In genomic region chr15:66359740-66360139, GRCh38 we compare ENCODE assay signal across 16 cellular contexts. TPM values are rescaled to one million over a fixed set of nuclear protein-coding genes. Genes with fewer than 3 reads are reported as not detected.
A peak's percentile ranks its signal among the peaks of the same experiment; 100 is the strongest.
DNase-seq lines count a peak whose midpoint lies in the region; ATAC-seq, FAIRE-seq and TF ChIP-seq lines count a peak whose summit lies in the region.
"Had no signal": no experiment of that assay in that cellular context is flagged by ENCODE, and none has a peak within 500 bp of the region (broad histone marks: within the 10 kb centered on the region; RNA-seq: fewer than 3 reads in every experiment).

No MANE protein-coding gene starts in this region.

- H3K4me1 Mint-ChIP-seq in CD4-positive, CD25-positive, alpha-beta regulatory T cell, result peaks cover 6 to 21% (median 15%) of the 10 kb centered on the region in 4 donors

- no peaks in the 10 kb centered on the region for H3K36me3 Mint-ChIP-seq in CD4-positive, CD25-positive, alpha-beta regulatory T cell

- no peaks in the 10 kb centered on the region for H3K9me3 ChIP-seq in CD4-positive, CD25-positive, alpha-beta regulatory T cell (ENCODE audit: control insufficient read depth in 2 of 2, low read length in 2 of 2)
- H3K9me3 ChIP-seq in RWPE2 (ENCODE audit: severe bottlenecking) (no peaks in the 10 kb centered on the region), keratinocyte (ENCODE audit: control insufficient read depth, low read depth, low read length) (no peaks in the 10 kb centered on the region), sigmoid colon (no peaks in the 10 kb centered on the region), suprapubic skin (no peaks in the 10 kb centered on the region)
- H3K9me3 ChIP-seq: spleen had no signal

- H3K27me3 Mint-ChIP-seq in CD4-positive, CD25-positive, alpha-beta regulatory T cell, result peaks cover 9% of the 10 kb centered on the region
- H3K27me3 Mint-ChIP-seq: stimulated activated naive CD8-positive, alpha-beta T cell treated with anti-CD3 and anti-CD28 coated beads, Interleukin-15, Interleukin-2, amounts not matched to agents 100 ng/mL and 50 ng/mL, for 24 hours had no signal

- TF ChIP-seq CTCF in RWPE2 (IDR thresholded peaks at IDR 0.05; ENCODE audit: poor library complexity, severe bottlenecking) (no peak), keratinocyte (optimal IDR thresholded peaks at IDR 0.05 in 1 of 3, IDR thresholded peaks at IDR 0.05 in 1 of 3, conservative IDR thresholded peaks at IDR 0.05 in 1 of 3; ENCODE audit: extremely low read depth in 1 of 3, insufficient read depth in 2 of 3, low read length in 3 of 3) (no peak), sigmoid colon (IDR thresholded peaks at IDR 0.05) (no peak), suprapubic skin (IDR thresholded peaks at IDR 0.05) (no peak)

- no peak overlapping the region for H3K27ac Mint-ChIP-seq in CD4-positive, CD25-positive, alpha-beta regulatory T cell
- H3K27ac Mint-ChIP-seq: stimulated activated naive CD8-positive, alpha-beta T cell treated with anti-CD3 and anti-CD28 coated beads, Interleukin-15, Interleukin-2, amounts not matched to agents 100 ng/mL and 50 ng/mL, for 24 hours had no signal

- H2AFZ ChIP-seq in keratinocyte (ENCODE audit: control insufficient read depth, low read length), result no peak overlapping the region

- no peaks in the 10 kb centered on the region for H4K20me1 ChIP-seq in keratinocyte (ENCODE audit: control insufficient read depth, extremely low read depth, insufficient read depth, low read length)

- DNase-seq in CD4-positive, CD25-positive, alpha-beta regulatory T cell, result no peak
- DNase-seq in RWPE2 (ENCODE audit: low spot score) (no peak), keratinocyte (ENCODE audit: low read depth, low spot score) (peak; percentile 57), sigmoid colon (no peak), suprapubic skin (ENCODE audit: low spot score in 2 of 2) (no peak), HCEC 1CT (no peak)
- no peak for DNase-seq in activated effector memory CD4-positive, alpha-beta T cell treated with Interleukin-2 at 50 U/mL for 16 hours
- DNase-seq: activated naive CD4-positive, alpha-beta T cell treated with Interleukin-2 at 50 U/mL for 16 hours; effector CD4-positive, alpha-beta T cell; IMR-90; NCI-H1417; NCI-H446 treated with DMSO at 0.1 percent for 48 hours; spleen; WERI-Rb-1 had no signal

- TF ChIP-seq EP300 in sigmoid colon (IDR thresholded peaks at IDR 0.05) (no peak), suprapubic skin (IDR thresholded peaks at IDR 0.05) (no peak)

- H3K4me3 Mint-ChIP-seq in CD4-positive, CD25-positive, alpha-beta regulatory T cell, result peak overlapping the region in 3 of 4 donors; percentile 18 to 60 (median 43)
- H3K4me3 Mint-ChIP-seq: stimulated activated naive CD8-positive, alpha-beta T cell treated with anti-CD3 and anti-CD28 coated beads, Interleukin-15, Interleukin-2, amounts not matched to agents 100 ng/mL and 50 ng/mL, for 24 hours had no signal

- H3K79me2 ChIP-seq in keratinocyte (ENCODE audit: control insufficient read depth, insufficient read depth, low read length), result peaks cover 6% of the 10 kb centered on the region

- peaks cover 0 to 3% (median 0%) of the 10 kb centered on the region in 7 donors for H3K9me3 Mint-ChIP-seq in CD4-positive, CD25-positive, alpha-beta regulatory T cell
- H3K9me3 Mint-ChIP-seq: stimulated activated naive CD8-positive, alpha-beta T cell treated with anti-CD3 and anti-CD28 coated beads, Interleukin-15, Interleukin-2, amounts not matched to agents 100 ng/mL and 50 ng/mL, for 24 hours had no signal

- no peak for TF ChIP-seq POLR2A in sigmoid colon (IDR thresholded peaks at IDR 0.05)
- TF ChIP-seq POLR2A in suprapubic skin (IDR thresholded peaks at IDR 0.05), result no peak

- intact Hi-C loops in sigmoid colon (cut with DNase I), result no loop called here

- peak overlapping the region; percentile 25 for H3K9ac ChIP-seq in keratinocyte (ENCODE audit: control insufficient read depth, extremely low read depth, insufficient read depth, low read length)

- no peaks in the 10 kb centered on the region for H3K27me3 ChIP-seq in CD4-positive, CD25-positive, alpha-beta regulatory T cell (ENCODE audit: control insufficient read depth, insufficient read depth, low read length)
- H3K27me3 ChIP-seq in RWPE2 (ENCODE audit: insufficient read depth, poor library complexity, severe bottlenecking), result no peaks in the 10 kb centered on the region
- no peaks in the 10 kb centered on the region for H3K27me3 ChIP-seq in keratinocyte (ENCODE audit: control insufficient read depth, extremely low read depth, insufficient read depth, low read length)
- no peaks in the 10 kb centered on the region for H3K27me3 ChIP-seq in sigmoid colon
- H3K27me3 ChIP-seq in suprapubic skin, result no peaks in the 10 kb centered on the region
- H3K27me3 ChIP-seq: spleen had no signal

- peaks cover 7% of the 10 kb centered on the region for H3K4me1 ChIP-seq in CD4-positive, CD25-positive, alpha-beta regulatory T cell (ENCODE audit: control insufficient read depth, insufficient read depth, low read length, poor library complexity, severe bottlenecking)
- H3K4me1 ChIP-seq in RWPE2 (ENCODE audit: insufficient read depth, poor library complexity, severe bottlenecking) (peaks cover 20% of the 10 kb centered on the region), keratinocyte (ENCODE audit: control insufficient read depth, extremely low read depth, insufficient read depth, low read length) (peaks cover 22% of the 10 kb centered on the region), sigmoid colon (peaks cover 0 to 11% (median 8%) of the 10 kb centered on the region in 4 donors), suprapubic skin (peaks cover 11% of the 10 kb centered on the region)

- FAIRE-seq in keratinocyte (lab: Jason Lieb, UNC), result no peak

- H3K4me2 ChIP-seq in keratinocyte (ENCODE audit: control insufficient read depth, extremely low read depth, insufficient read depth, low read depth, low read length), result no peak overlapping the region

- H3K27ac ChIP-seq in CD4-positive, CD25-positive, alpha-beta regulatory T cell (ENCODE audit: insufficient read depth, low read length, poor library complexity, severe bottlenecking), result no peak overlapping the region
- H3K27ac ChIP-seq in RWPE2 (ENCODE audit: poor library complexity, severe bottlenecking) (peak overlapping the region; percentile 79), keratinocyte (ENCODE audit: control insufficient read depth, insufficient read depth, low read length) (peak overlapping the region; percentile 69), sigmoid colon (no peak overlapping the region), suprapubic skin (no peak overlapping the region)
- H3K27ac ChIP-seq: spleen, WERI-Rb-1 had no signal

- 41 to 71% methylated on average over 7 of the region's 7 CpGs for WGBS in sigmoid colon, 2 donors
- WGBS in suprapubic skin, result 84% methylated on average over 7 of the region's 7 CpGs

- no peak for ATAC-seq in CD4-positive, CD25-positive, alpha-beta regulatory T cell (ENCODE audit: low read depth in 2 of 2)
- ATAC-seq in GM19351 (IDR thresholded peaks at IDR 0.05; ENCODE audit: unreplicated experiment), result peak; percentile 40
- ATAC-seq in RWPE2 (ENCODE audit: low read depth), result peak; percentile 81

- H3K36me3 ChIP-seq in CD4-positive, CD25-positive, alpha-beta regulatory T cell (ENCODE audit: control insufficient read depth, insufficient read depth, low read length), result no peaks in the 10 kb centered on the region
- no peaks in the 10 kb centered on the region for H3K36me3 ChIP-seq in RWPE2 (ENCODE audit: low read depth)
- H3K36me3 ChIP-seq in keratinocyte (ENCODE audit: control insufficient read depth in 2 of 2, extremely low read depth in 1 of 2, insufficient read depth in 2 of 2, low read length in 2 of 2), result no peaks in the 10 kb centered on the region
- no peaks in the 10 kb centered on the region for H3K36me3 ChIP-seq in sigmoid colon
- no peaks in the 10 kb centered on the region for H3K36me3 ChIP-seq in suprapubic skin
- H3K36me3 ChIP-seq: spleen, WERI-Rb-1 had no signal

- no peaks in the 10 kb centered on the region for H3K9me1 ChIP-seq in keratinocyte (ENCODE audit: control insufficient read depth, extremely low read depth, insufficient read depth, low read length)

- H3K4me3 ChIP-seq in CD4-positive, CD25-positive, alpha-beta regulatory T cell (ENCODE audit: low read depth, low read length), result no peak overlapping the region
- no peak overlapping the region for H3K4me3 ChIP-seq in RWPE2 (ENCODE audit: severe bottlenecking)
- H3K4me3 ChIP-seq in keratinocyte (ENCODE audit: control insufficient read depth in 2 of 3, extremely low read depth in 1 of 3, insufficient read depth in 2 of 3, low read depth in 1 of 3, low read length in 3 of 3), result no peak overlapping the region
- no peak overlapping the region for H3K4me3 ChIP-seq in sigmoid colon
- no peak overlapping the region for H3K4me3 ChIP-seq in suprapubic skin
- H3K4me3 ChIP-seq: spleen had no signal

- dilution Hi-C loops in keratinocyte (cut with MboI; ENCODE audit: extremely low pct_ligation_motif_present, low sequenced_read_pairs), result no loop called here

RNA-seq across cellular contexts. Expression of gene TIPIN, which starts 3.3 kb away (rescaled TPM):
- total RNA-seq in CD4-positive, CD25-positive, alpha-beta regulatory T cell, result 6.0 TPM
- polyA plus RNA-seq in CD4-positive, CD25-positive, alpha-beta regulatory T cell, result 10 to 100 TPM in 2 of 4 donors, 1 to 10 TPM in 2; 6.8 to 11.2 (median 9.4) TPM
- 3.4 to 11.9 TPM (median 9.3 TPM) in 3 replicates for polyA plus RNA-seq in keratinocyte
- polyA plus RNA-seq in keratinocyte (2011; ENCODE audit: low read depth), result 8.5 TPM
- 4.5 and 8.7 TPM in 2 replicates for polyA plus RNA-seq in keratinocyte (2011; cell fraction: cytosol; rRNA removed)
- polyA plus RNA-seq in keratinocyte (2011; cell fraction: nucleus; rRNA removed), result 4.5 and 7.1 TPM in 2 replicates
- 5.6 and 13.9 TPM in 2 replicates for polyA plus RNA-seq in keratinocyte (2012; ENCODE audit: low replicate concordance)
- 1.4 to 7.1 TPM (median 1.9 TPM) in 3 replicates for polyA minus RNA-seq in keratinocyte
- 3.8 TPM for polyA minus RNA-seq in keratinocyte (2011; cell fraction: cytosol; rRNA and poly(A)+ RNA removed)
- 1.3 and 5.0 TPM in 2 replicates for polyA minus RNA-seq in keratinocyte (2011; cell fraction: nucleus; rRNA and poly(A)+ RNA removed)
- 10 to 100 TPM in 1 of 4 donors, 1 to 10 TPM in 3; 1.9 to 10.3 (median 6.1) TPM for total RNA-seq in sigmoid colon
- polyA plus RNA-seq in sigmoid colon, result 1 to 10 TPM; 2.3 to 8.7 (median 2.4) TPM
- total RNA-seq in suprapubic skin, result 1 to 10 TPM; 4.8 to 8.2 (median 7.0) TPM

RNA-seq across cellular contexts. Expression of gene MAP2K1, which starts 27.0 kb away (rescaled TPM):
- total RNA-seq in CD4-positive, CD25-positive, alpha-beta regulatory T cell, result 49.0 TPM
- polyA plus RNA-seq in CD4-positive, CD25-positive, alpha-beta regulatory T cell, result 10 to 100 TPM; 34.2 to 40.7 (median 37.1) TPM
- 44.4 to 73.8 TPM (median 73.2 TPM) in 3 replicates for polyA plus RNA-seq in keratinocyte
- polyA plus RNA-seq in keratinocyte (2011; ENCODE audit: low read depth), result 46.0 TPM
- 31.9 and 44.4 TPM in 2 replicates for polyA plus RNA-seq in keratinocyte (2011; cell fraction: cytosol; rRNA removed)
- polyA plus RNA-seq in keratinocyte (2011; cell fraction: nucleus; rRNA removed), result 42.6 and 42.7 TPM in 2 replicates
- 63.2 and 63.8 TPM in 2 replicates for polyA plus RNA-seq in keratinocyte (2012; ENCODE audit: low replicate concordance)
- polyA minus RNA-seq in keratinocyte, result 30.2 to 55.5 TPM (median 42.5 TPM) in 3 replicates
- polyA minus RNA-seq in keratinocyte (2011; cell fraction: cytosol; rRNA and poly(A)+ RNA removed), result 21.7 TPM
- polyA minus RNA-seq in keratinocyte (2011; cell fraction: nucleus; rRNA and poly(A)+ RNA removed), result 19.1 and 28.9 TPM in 2 replicates
- 10 to 100 TPM; 21.0 to 32.8 (median 25.7) TPM for total RNA-seq in sigmoid colon
- polyA plus RNA-seq in sigmoid colon, result 10 to 100 TPM; 19.8 to 38.8 (median 36.8) TPM
- 10 to 100 TPM; 23.6 to 31.0 (median 27.9) TPM for total RNA-seq in suprapubic skin

Comparison
In these comparisons a context has a peak if more than half of its experiments do, and no peak if none do; other contexts are left out.
1. ATAC-seq: peak in GM19351 (single experiment) and RWPE2 (single experiment); none in CD4-positive, CD25-positive, alpha-beta regulatory T cell (0 of 2).
2. H3K27ac ChIP-seq: peak in RWPE2 (single experiment) and keratinocyte (single experiment); none in CD4-positive, CD25-positive, alpha-beta regulatory T cell (single experiment), sigmoid colon (0 of 4) and suprapubic skin (single experiment).